ENCODE assay signal across 2 cellular contexts in the genomic region with DNA sequence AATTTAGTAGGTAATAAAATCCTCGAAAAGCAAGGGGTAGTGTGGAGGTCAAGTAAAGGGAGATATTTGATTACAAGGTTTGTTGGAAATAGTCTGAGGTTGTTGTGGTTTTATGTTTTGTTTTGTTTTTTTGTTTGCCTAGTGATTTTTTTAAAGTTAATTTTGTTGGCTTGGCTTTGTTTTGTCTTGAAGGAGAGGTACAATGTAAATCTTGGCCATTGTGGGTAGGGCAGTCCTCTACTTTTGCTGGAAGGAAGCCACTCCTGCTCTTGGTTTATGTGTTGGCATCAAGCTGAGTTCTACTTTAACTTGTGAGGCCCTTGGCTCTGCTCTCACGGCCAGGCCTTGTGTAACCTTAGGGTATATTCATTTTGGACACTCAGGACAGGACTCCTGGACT.
A peak's percentile ranks its signal among the peaks of the same experiment; 100 is the strongest.
TF ChIP-seq lines count a peak whose summit lies in the region.

No MANE protein-coding gene starts in this region.

TF ChIP-seq in HEK293, 187 proteins besides CTCF, POLR2A, EP300 and RAD21 (continued from another document):
- TF ChIP-seq, protein P1, sequence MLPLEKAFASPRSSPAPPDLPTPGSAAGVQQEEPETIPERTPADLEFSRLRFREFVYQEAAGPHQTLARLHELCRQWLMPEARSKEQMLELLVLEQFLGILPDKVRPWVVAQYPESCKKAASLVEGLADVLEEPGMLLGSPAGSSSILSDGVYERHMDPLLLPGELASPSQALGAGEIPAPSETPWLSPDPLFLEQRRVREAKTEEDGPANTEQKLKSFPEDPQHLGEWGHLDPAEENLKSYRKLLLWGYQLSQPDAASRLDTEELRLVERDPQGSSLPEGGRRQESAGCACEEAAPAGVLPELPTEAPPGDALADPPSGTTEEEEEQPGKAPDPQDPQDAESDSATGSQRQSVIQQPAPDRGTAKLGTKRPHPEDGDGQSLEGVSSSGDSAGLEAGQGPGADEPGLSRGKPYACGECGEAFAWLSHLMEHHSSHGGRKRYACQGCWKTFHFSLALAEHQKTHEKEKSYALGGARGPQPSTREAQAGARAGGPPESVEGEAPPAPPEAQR (tag by site-specific recombination; IDR thresholded peaks at IDR 0.05), result no peak
- TF ChIP-seq, protein P2, sequence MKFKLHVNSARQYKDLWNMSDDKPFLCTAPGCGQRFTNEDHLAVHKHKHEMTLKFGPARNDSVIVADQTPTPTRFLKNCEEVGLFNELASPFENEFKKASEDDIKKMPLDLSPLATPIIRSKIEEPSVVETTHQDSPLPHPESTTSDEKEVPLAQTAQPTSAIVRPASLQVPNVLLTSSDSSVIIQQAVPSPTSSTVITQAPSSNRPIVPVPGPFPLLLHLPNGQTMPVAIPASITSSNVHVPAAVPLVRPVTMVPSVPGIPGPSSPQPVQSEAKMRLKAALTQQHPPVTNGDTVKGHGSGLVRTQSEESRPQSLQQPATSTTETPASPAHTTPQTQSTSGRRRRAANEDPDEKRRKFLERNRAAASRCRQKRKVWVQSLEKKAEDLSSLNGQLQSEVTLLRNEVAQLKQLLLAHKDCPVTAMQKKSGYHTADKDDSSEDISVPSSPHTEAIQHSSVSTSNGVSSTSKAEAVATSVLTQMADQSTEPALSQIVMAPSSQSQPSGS (tag by site-specific recombination; IDR thresholded peaks at IDR 0.05; ENCODE audit: low read depth), result no peak
- TF ChIP-seq SP7 (tag by site-specific recombination; IDR thresholded peaks at IDR 0.05), result peak; percentile 64; the same call in 1 of the 2 replicates
- TF ChIP-seq, protein P3, sequence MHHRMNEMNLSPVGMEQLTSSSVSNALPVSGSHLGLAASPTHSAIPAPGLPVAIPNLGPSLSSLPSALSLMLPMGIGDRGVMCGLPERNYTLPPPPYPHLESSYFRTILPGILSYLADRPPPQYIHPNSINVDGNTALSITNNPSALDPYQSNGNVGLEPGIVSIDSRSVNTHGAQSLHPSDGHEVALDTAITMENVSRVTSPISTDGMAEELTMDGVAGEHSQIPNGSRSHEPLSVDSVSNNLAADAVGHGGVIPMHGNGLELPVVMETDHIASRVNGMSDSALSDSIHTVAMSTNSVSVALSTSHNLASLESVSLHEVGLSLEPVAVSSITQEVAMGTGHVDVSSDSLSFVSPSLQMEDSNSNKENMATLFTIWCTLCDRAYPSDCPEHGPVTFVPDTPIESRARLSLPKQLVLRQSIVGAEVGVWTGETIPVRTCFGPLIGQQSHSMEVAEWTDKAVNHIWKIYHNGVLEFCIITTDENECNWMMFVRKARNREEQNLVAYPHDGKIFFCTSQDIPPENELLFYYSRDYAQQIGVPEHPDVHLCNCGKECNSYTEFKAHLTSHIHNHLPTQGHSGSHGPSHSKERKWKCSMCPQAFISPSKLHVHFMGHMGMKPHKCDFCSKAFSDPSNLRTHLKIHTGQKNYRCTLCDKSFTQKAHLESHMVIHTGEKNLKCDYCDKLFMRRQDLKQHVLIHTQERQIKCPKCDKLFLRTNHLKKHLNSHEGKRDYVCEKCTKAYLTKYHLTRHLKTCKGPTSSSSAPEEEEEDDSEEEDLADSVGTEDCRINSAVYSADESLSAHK (tag by site-specific recombination; IDR thresholded peaks at IDR 0.05), result no peak
- TF ChIP-seq ZNF394 (tag by site-specific recombination; IDR thresholded peaks at IDR 0.05; ENCODE audit: borderline replicate concordance), result no peak
- TF ChIP-seq ZFP37 (tag by site-specific recombination; IDR thresholded peaks at IDR 0.05), result no peak
- no peak for TF ChIP-seq ZNF19 (tag by site-specific recombination; IDR thresholded peaks at IDR 0.05; ENCODE audit: low read depth)
- TF ChIP-seq HOXD13 (CRISPR knock-in tag; IDR thresholded peaks at IDR 0.05; ENCODE audit: borderline replicate concordance), result no peak
- TF ChIP-seq, protein P4, sequence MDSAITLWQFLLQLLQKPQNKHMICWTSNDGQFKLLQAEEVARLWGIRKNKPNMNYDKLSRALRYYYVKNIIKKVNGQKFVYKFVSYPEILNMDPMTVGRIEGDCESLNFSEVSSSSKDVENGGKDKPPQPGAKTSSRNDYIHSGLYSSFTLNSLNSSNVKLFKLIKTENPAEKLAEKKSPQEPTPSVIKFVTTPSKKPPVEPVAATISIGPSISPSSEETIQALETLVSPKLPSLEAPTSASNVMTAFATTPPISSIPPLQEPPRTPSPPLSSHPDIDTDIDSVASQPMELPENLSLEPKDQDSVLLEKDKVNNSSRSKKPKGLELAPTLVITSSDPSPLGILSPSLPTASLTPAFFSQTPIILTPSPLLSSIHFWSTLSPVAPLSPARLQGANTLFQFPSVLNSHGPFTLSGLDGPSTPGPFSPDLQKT (IDR thresholded peaks at IDR 0.05; ENCODE audit: borderline replicate concordance, low read depth, low read length), result no peak
- TF ChIP-seq MZF1 (tag by site-specific recombination; IDR thresholded peaks at IDR 0.05; ENCODE audit: borderline replicate concordance), result no peak
- TF ChIP-seq, protein P5, sequence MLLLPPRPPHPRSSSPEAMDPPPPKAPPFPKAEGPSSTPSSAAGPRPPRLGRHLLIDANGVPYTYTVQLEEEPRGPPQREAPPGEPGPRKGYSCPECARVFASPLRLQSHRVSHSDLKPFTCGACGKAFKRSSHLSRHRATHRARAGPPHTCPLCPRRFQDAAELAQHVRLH (tag by site-specific recombination; IDR thresholded peaks at IDR 0.05), result peak; percentile 30; the same call in 1 of the 2 replicates
- TF ChIP-seq ZNF843 (tag by site-specific recombination; IDR thresholded peaks at IDR 0.05), result peak; percentile 62; the same call in 1 of the 2 replicates
- TF ChIP-seq, protein P6, sequence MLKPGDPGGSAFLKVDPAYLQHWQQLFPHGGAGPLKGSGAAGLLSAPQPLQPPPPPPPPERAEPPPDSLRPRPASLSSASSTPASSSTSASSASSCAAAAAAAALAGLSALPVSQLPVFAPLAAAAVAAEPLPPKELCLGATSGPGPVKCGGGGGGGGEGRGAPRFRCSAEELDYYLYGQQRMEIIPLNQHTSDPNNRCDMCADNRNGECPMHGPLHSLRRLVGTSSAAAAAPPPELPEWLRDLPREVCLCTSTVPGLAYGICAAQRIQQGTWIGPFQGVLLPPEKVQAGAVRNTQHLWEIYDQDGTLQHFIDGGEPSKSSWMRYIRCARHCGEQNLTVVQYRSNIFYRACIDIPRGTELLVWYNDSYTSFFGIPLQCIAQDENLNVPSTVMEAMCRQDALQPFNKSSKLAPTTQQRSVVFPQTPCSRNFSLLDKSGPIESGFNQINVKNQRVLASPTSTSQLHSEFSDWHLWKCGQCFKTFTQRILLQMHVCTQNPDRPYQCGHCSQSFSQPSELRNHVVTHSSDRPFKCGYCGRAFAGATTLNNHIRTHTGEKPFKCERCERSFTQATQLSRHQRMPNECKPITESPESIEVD (tag by site-specific recombination; IDR thresholded peaks at IDR 0.05), result peak; percentile 83
- no peak for TF ChIP-seq ZNF677 (tag by site-specific recombination; IDR thresholded peaks at IDR 0.05)
- no peak for TF ChIP-seq ZNF544 (tag by site-specific recombination; IDR thresholded peaks at IDR 0.05)
- TF ChIP-seq, protein P7, sequence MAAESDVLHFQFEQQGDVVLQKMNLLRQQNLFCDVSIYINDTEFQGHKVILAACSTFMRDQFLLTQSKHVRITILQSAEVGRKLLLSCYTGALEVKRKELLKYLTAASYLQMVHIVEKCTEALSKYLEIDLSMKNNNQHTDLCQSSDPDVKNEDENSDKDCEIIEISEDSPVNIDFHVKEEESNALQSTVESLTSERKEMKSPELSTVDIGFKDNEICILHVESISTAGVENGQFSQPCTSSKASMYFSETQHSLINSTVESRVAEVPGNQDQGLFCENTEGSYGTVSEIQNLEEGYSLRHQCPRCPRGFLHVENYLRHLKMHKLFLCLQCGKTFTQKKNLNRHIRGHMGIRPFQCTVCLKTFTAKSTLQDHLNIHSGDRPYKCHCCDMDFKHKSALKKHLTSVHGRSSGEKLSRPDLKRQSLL (tag by site-specific recombination; IDR thresholded peaks at IDR 0.05), result no peak

TF ChIP-seq in WTC11, 78 proteins besides CTCF, POLR2A, EP300 and RAD21 (continued from another document):
- TF ChIP-seq, protein P8, sequence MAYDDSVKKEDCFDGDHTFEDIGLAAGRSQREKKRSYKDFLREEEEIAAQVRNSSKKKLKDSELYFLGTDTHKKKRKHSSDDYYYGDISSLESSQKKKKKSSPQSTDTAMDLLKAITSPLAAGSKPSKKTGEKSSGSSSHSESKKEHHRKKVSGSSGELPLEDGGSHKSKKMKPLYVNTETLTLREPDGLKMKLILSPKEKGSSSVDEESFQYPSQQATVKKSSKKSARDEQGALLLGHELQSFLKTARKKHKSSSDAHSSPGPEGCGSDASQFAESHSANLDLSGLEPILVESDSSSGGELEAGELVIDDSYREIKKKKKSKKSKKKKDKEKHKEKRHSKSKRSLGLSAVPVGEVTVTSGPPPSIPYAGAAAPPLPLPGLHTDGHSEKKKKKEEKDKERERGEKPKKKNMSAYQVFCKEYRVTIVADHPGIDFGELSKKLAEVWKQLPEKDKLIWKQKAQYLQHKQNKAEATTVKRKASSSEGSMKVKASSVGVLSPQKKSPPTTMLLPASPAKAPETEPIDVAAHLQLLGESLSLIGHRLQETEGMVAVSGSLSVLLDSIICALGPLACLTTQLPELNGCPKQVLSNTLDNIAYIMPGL (CRISPR knock-in tag; IDR thresholded peaks at IDR 0.05), result no peak
- no peak for TF ChIP-seq HMGA2 (CRISPR knock-in tag; IDR thresholded peaks at IDR 0.05)
